1 cellular context compared by ENCODE assay signal in genomic region chr7:142857625-142858024, GRCh38.
TF ChIP-seq lines count a peak whose summit lies in the region.

No MANE protein-coding gene starts in this region.

TF ChIP-seq in K562, 482 proteins besides CTCF, POLR2A, EP300 and RAD21:
- TF ChIP-seq ILK (tag; IDR thresholded peaks at IDR 0.05; ENCODE audit: borderline replicate concordance, low read depth) (no peak), SIRT6 (IDR thresholded peaks at IDR 0.05; ENCODE audit: low read depth, low read length) (no peak), FOS (IDR thresholded peaks at IDR 0.05; ENCODE audit: extremely low read depth, insufficient read length) (no peak), HNRNPLL (IDR thresholded peaks at IDR 0.05; ENCODE audit: low read depth, low read length, poor library complexity, severe bottlenecking) (no peak), ZNF24 (IDR thresholded peaks at IDR 0.05) (peak; percentile 69), FIP1L1 (IDR thresholded peaks at IDR 0.05; ENCODE audit: low read depth, low read length, poor library complexity, severe bottlenecking) (no peak), ADNP (tag; IDR thresholded peaks at IDR 0.05) (no peak), PKNOX1 (IDR thresholded peaks at IDR 0.05) (no peak)
